10 cellular contexts compared by ENCODE assay signal in the genomic region with DNA sequence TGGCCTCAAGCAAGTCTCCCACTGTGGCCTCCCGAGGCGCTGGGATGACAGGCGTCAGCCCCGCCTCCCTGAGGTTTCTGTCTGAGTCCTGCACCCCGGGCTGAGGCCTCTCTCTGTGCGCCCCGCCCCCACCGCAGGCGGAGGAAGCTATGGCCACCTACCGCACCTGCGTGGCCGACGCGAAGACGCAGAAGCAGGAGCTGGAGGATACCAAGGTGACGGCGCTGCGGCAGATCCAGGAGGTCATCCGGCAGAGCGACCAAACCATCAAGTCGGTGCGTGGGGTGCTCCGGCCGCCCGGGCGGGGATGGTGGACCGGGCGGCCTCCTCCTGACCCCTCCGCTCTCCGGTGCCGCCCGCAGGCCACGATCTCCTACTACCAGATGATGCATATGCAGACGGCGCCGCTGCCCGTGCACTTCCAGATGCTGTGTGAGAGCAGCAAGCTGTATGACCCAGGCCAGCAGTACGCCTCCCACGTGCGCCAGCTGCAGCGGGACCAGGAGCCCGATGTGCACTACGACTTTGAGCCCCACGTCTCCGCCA. TPM values are rescaled to one million over a fixed set of nuclear protein-coding genes. Genes with fewer than 3 reads are reported as not detected.
DNase-seq lines count a peak whose midpoint lies in the region; ATAC-seq, FAIRE-seq and TF ChIP-seq lines count a peak whose summit lies in the region.
"Had no signal": no experiment of that assay in that cellular context is flagged by ENCODE, and none has a peak within 500 bp of the region (broad histone marks: within the 10 kb centered on the region; RNA-seq: fewer than 3 reads in every experiment).

No MANE protein-coding gene starts in this region.

- no peaks in the 10 kb centered on the region for H3K9me3 ChIP-seq in esophagus muscularis mucosa

- no peaks in the 10 kb centered on the region for H3K27me3 Mint-ChIP-seq in IgD-negative memory B cell
- H3K27me3 Mint-ChIP-seq in activated naive CD8-positive, alpha-beta T cell treated with anti-CD3 and anti-CD28 coated beads for 36 hours: no peaks in the 10 kb centered on the region

- no peak for TF ChIP-seq CTCF in esophagus muscularis mucosa (IDR thresholded peaks at IDR 0.05)

- ATAC-seq in HG03135 (IDR thresholded peaks at IDR 0.05; ENCODE audit: unreplicated experiment) (no peak), GM18868 (IDR thresholded peaks at IDR 0.05; ENCODE audit: unreplicated experiment) (no peak)

- H3K4me1 ChIP-seq in esophagus muscularis mucosa: peaks cover 9 to 19% (median 17%) of the 10 kb centered on the region in 4 donors

- H3K4me1 Mint-ChIP-seq in IgD-negative memory B cell: peaks cover 18 to 25% (median 20%) of the 10 kb centered on the region in 3 donors
- peaks cover 41% of the 10 kb centered on the region for H3K4me1 Mint-ChIP-seq in activated naive CD8-positive, alpha-beta T cell treated with anti-CD3 and anti-CD28 coated beads for 36 hours

- H3K27ac ChIP-seq in esophagus muscularis mucosa (replicated peaks in 1 of 4): no peak overlapping the region
- H3K27ac ChIP-seq: cardiac muscle cell had no signal

- 89% methylated on average over 26 of the region's 45 CpGs for WGBS in esophagus muscularis mucosa

- DNase-seq in T-helper 2 cell: peak in 4 of 5 experiments; percentile 41 to 94 (median 54)
- peak; percentile 87 for DNase-seq in activated naive CD8-positive, alpha-beta T cell treated with anti-CD3 and anti-CD28 coated beads for 36 hours
- DNase-seq in stimulated activated CD4-positive, alpha-beta T cell treated with anti-CD3 and anti-CD28 coated beads, Interleukin-2, amount 100 ng/mL, for 24 hours: peak; percentile 78 to 86
- no peak for DNase-seq in esophagus muscularis mucosa (ENCODE audit: extremely low spot score)
- no peak for DNase-seq in GM12892 (ENCODE audit: insufficient read length)
- DNase-seq: occipital lobe had no signal

- peaks cover 0 to 33% (median 0%) of the 10 kb centered on the region in 4 donors for H3K27me3 ChIP-seq in esophagus muscularis mucosa
- H3K27me3 ChIP-seq: cardiac muscle cell had no signal

- FAIRE-seq in GM12892 (lab: Jason Lieb, UNC): no peak

- no peak for TF ChIP-seq EP300 in esophagus muscularis mucosa (IDR thresholded peaks at IDR 0.05)

- intact Hi-C loops in esophagus muscularis mucosa (cut with DNase I): no loop called here

- no peak for TF ChIP-seq POLR2A in esophagus muscularis mucosa (IDR thresholded peaks at IDR 0.05; ENCODE audit: low read depth)
- no peak for TF ChIP-seq POLR2A in GM12892 (IDR thresholded peaks at IDR 0.05; ENCODE audit: low read depth, low read length)

- H3K27ac Mint-ChIP-seq in IgD-negative memory B cell: peak overlapping the region in 2 of 3 donors; percentile 27 to 94
- peak overlapping the region; percentile 68 for H3K27ac Mint-ChIP-seq in activated naive CD8-positive, alpha-beta T cell treated with anti-CD3 and anti-CD28 coated beads for 36 hours

- H3K36me3 ChIP-seq in esophagus muscularis mucosa: no peaks in the 10 kb centered on the region
- H3K36me3 ChIP-seq: cardiac muscle cell had no signal

- no peak overlapping the region for H3K4me3 ChIP-seq in esophagus muscularis mucosa
- H3K4me3 ChIP-seq: cardiac muscle cell had no signal

- H3K4me3 Mint-ChIP-seq in IgD-negative memory B cell: peak overlapping the region in 2 of 4 donors; percentile 35 to 51
- H3K4me3 Mint-ChIP-seq in activated naive CD8-positive, alpha-beta T cell treated with anti-CD3 and anti-CD28 coated beads for 36 hours: peak overlapping the region; percentile 34

- peaks cover 4% of the 10 kb centered on the region for H3K36me3 Mint-ChIP-seq in IgD-negative memory B cell
- H3K36me3 Mint-ChIP-seq in activated naive CD8-positive, alpha-beta T cell treated with anti-CD3 and anti-CD28 coated beads for 36 hours: peaks cover 57% of the 10 kb centered on the region

- H3K9me3 Mint-ChIP-seq in IgD-negative memory B cell: no peaks in the 10 kb centered on the region
- no peaks in the 10 kb centered on the region for H3K9me3 Mint-ChIP-seq in activated naive CD8-positive, alpha-beta T cell treated with anti-CD3 and anti-CD28 coated beads for 36 hours

RNA-seq across cellular contexts. Expression of gene ARHGAP45, which starts 12.7 kb away (rescaled TPM):
- polyA plus RNA-seq in IgD-negative memory B cell: 391 TPM
- 100 to 1,000 TPM; 113 to 122 TPM for total RNA-seq in activated naive CD8-positive, alpha-beta T cell treated with anti-CD3 and anti-CD28 coated beads for 36 hours
- 10 to 100 TPM; 17.8 to 28.3 (median 21.2) TPM for total RNA-seq in esophagus muscularis mucosa
- 45.5 TPM for polyA plus RNA-seq in GM12892 (2012; ENCODE audit: missing spikeins)

RNA-seq across cellular contexts. Expression of gene POLR2E, which starts 15.5 kb away (rescaled TPM):
- polyA plus RNA-seq in IgD-negative memory B cell: 237 TPM
- 100 to 1,000 TPM; 290 to 291 TPM for total RNA-seq in activated naive CD8-positive, alpha-beta T cell treated with anti-CD3 and anti-CD28 coated beads for 36 hours
- total RNA-seq in esophagus muscularis mucosa: 100 to 1,000 TPM in 3 of 4 donors, 10 to 100 TPM in 1; 96.8 to 198 (median 135) TPM
- polyA plus RNA-seq in GM12892 (2012; ENCODE audit: missing spikeins): 87.9 TPM

RNA-seq across cellular contexts. Expression of gene GPX4, which starts 24.2 kb away (rescaled TPM):
- 460 TPM for polyA plus RNA-seq in IgD-negative memory B cell
- 100 to 1,000 TPM; 225 to 231 TPM for total RNA-seq in activated naive CD8-positive, alpha-beta T cell treated with anti-CD3 and anti-CD28 coated beads for 36 hours
- total RNA-seq in esophagus muscularis mucosa: 100 to 1,000 TPM; 338 to 386 (median 375) TPM
- polyA plus RNA-seq in GM12892 (2012; ENCODE audit: missing spikeins): 359 TPM

RNA-seq across cellular contexts. Expression of gene ABCA7, which starts 39.7 kb away (rescaled TPM):
- polyA plus RNA-seq in IgD-negative memory B cell: 21.4 TPM
- 10 to 100 TPM in 1 of 2 experiments, 1 to 10 TPM in 1; 9.8 to 11.2 TPM for total RNA-seq in activated naive CD8-positive, alpha-beta T cell treated with anti-CD3 and anti-CD28 coated beads for 36 hours
- 1 to 10 TPM; 3.9 to 9.5 (median 6.9) TPM for total RNA-seq in esophagus muscularis mucosa
- polyA plus RNA-seq in GM12892 (2012; ENCODE audit: missing spikeins): 6.9 TPM

RNA-seq across cellular contexts. Expression of gene CNN2, which starts 53.2 kb away (rescaled TPM):
- polyA plus RNA-seq in IgD-negative memory B cell: 596 TPM
- 10 to 100 TPM; 76.0 to 80.5 TPM for total RNA-seq in activated naive CD8-positive, alpha-beta T cell treated with anti-CD3 and anti-CD28 coated beads for 36 hours
- 10 to 100 TPM; 47.3 to 98.1 (median 81.3) TPM for total RNA-seq in esophagus muscularis mucosa
- 68.4 TPM for polyA plus RNA-seq in GM12892 (2012; ENCODE audit: missing spikeins)

Comparison
In these comparisons a context has a peak if more than half of its experiments do, and no peak if none do; other contexts are left out.
1. DNase-seq: peak in T-helper 2 cell (4 of 5), activated naive CD8-positive, alpha-beta T cell treated with anti-CD3 and anti-CD28 coated beads for 36 hours (single experiment) and stimulated activated CD4-positive, alpha-beta T cell treated with anti-CD3 and anti-CD28 coated beads, Interleukin-2, amount 100 ng/mL, for 24 hours (2 of 2); none in esophagus muscularis mucosa (single experiment) and GM12892 (single experiment).